23 cellular contexts compared by ENCODE assay signal in genomic region chrX:14916017-14916674, GRCh38. TPM values are rescaled to one million over a fixed set of nuclear protein-coding genes. Genes with fewer than 3 reads are reported as not detected.
DNase-seq lines count a peak whose midpoint lies in the region; ATAC-seq and TF ChIP-seq lines count a peak whose summit lies in the region.
"Had no signal": no experiment of that assay in that cellular context is flagged by ENCODE, and none has a peak within 500 bp of the region (broad histone marks: within the 10 kb centered on the region; RNA-seq: fewer than 3 reads in every experiment).

No MANE protein-coding gene starts in this region.

- CTCF ChIA-PET in IMR-90 (lab: Yijun Ruan, JAX): no interaction called here

- TF ChIP-seq CTCF in IMR-90 (conservative IDR thresholded peaks at IDR 0.05; ENCODE audit: low read depth, low read length): no peak
- TF ChIP-seq CTCF in kidney epithelial cell (IDR thresholded peaks at IDR 0.05; ENCODE audit: insufficient read depth, low read length, poor library complexity, severe bottlenecking): no peak
- no peak for TF ChIP-seq CTCF in stomach (IDR thresholded peaks at IDR 0.05)

- H3K9me3 ChIP-seq in IMR-90 (ENCODE audit: control insufficient read depth, insufficient read depth, low read length) (no peaks in the 10 kb centered on the region), stomach (no peaks in the 10 kb centered on the region)
- H3K9me3 ChIP-seq: BLaER1, SJCRH30, uterus had no signal

- H4K5ac ChIP-seq in IMR-90 (ENCODE audit: low read depth, low read length): peak overlapping the region; percentile 64; the same call in 1 of the 2 replicates

- H3K27ac Mint-ChIP-seq in activated T-cell treated with anti-CD3 and anti-CD28 coated beads, Interleukin-2, amount 50 U/mL, for 24 hours: no peak overlapping the region
- H3K27ac Mint-ChIP-seq: activated naive CD8-positive, alpha-beta T cell treated with anti-CD3 and anti-CD28 coated beads, Interleukin-2, amount 50 U/mL, for 24 hours; activated T-cell treated with anti-CD3 and anti-CD28 coated beads, Interleukin-2, amount 50 U/mL, for 72 hours; stimulated activated naive CD8-positive, alpha-beta T cell treated with anti-CD3 and anti-CD28 coated beads, Interleukin-15, amount 100 ng/mL, for 72 hours had no signal

- intact Hi-C loops in IMR-90 (cut with micrococcal nuclease): no loop called here
- intact Hi-C loops in stomach (cut with DNase I; ENCODE audit: low total_unique reads): no loop called here

- no peak overlapping the region for H2BK15ac ChIP-seq in IMR-90 (ENCODE audit: low read depth, low read length)

- dilution Hi-C loops in IMR-90 (cut with HindIII; ENCODE audit: low sequenced_read_pairs, unreplicated experiment): no loop called here

- no peaks in the 10 kb centered on the region for H3K9me1 ChIP-seq in IMR-90 (ENCODE audit: insufficient read depth, low read length)

- no peaks in the 10 kb centered on the region for H3K9me3 Mint-ChIP-seq in activated T-cell treated with anti-CD3 and anti-CD28 coated beads, Interleukin-2, amount 50 U/mL, for 24 hours
- H3K9me3 Mint-ChIP-seq: activated naive CD8-positive, alpha-beta T cell treated with anti-CD3 and anti-CD28 coated beads, Interleukin-2, amount 50 U/mL, for 24 hours; activated T-cell treated with anti-CD3 and anti-CD28 coated beads, Interleukin-2, amount 50 U/mL, for 72 hours; stimulated activated naive CD8-positive, alpha-beta T cell treated with anti-CD3 and anti-CD28 coated beads, Interleukin-15, amount 100 ng/mL, for 72 hours had no signal

- DNase-seq in AG08395 (ENCODE audit: low spot score) (peak; percentile 22), IMR-90 (peak; percentile 81), astrocyte of the hippocampus (ENCODE audit: low read depth, low spot score) (peak; percentile 85), kidney epithelial cell (ENCODE audit: low read depth) (peak; percentile 28), hippocampal formation (lab: John Stamatoyannopoulos, UW) (no peak), stomach (no peak)
- DNase-seq in activated T-cell treated with anti-CD3 and anti-CD28 coated beads, Interleukin-2, amount 50 U/mL, for 24 hours: no peak
- DNase-seq: activated CD4-positive, alpha-beta T cell treated with anti-CD3 and anti-CD28 coated beads, Interleukin-2, amount 50 U/mL, for 4 hours; activated naive CD8-positive, alpha-beta T cell treated with anti-CD3 and anti-CD28 coated beads, Interleukin-2, amount 50 U/mL, for 24 hours; activated T-cell treated with anti-CD3 and anti-CD28 coated beads, Interleukin-2, amount 50 U/mL, for 72 hours; DMS153; erythroblast; MV-4-11; NCI-H2081; NCI-H524 treated with DMSO at 0.1 percent for 48 hours; occipital lobe; stimulated activated CD4-positive, alpha-beta T cell treated with anti-CD3 and anti-CD28 coated beads, Interleukin-12 subunit alpha, Interleukin-12 subunit beta, amount 100 ng/mL, for 4 hours; stimulated activated naive CD8-positive, alpha-beta T cell treated with anti-CD3 and anti-CD28 coated beads, Interleukin-15, amount 100 ng/mL, for 72 hours; uterus had no signal

- peaks cover 7% of the 10 kb centered on the region for H3K4me1 ChIP-seq in IMR-90 (ENCODE audit: control insufficient read depth, insufficient read depth, low read length)
- no peaks in the 10 kb centered on the region for H3K4me1 ChIP-seq in stomach
- H3K4me1 ChIP-seq: BLaER1, SJCRH30, uterus had no signal

- peak overlapping the region; percentile 80; the same call in 1 of the 2 replicates for H3K18ac ChIP-seq in IMR-90 (ENCODE audit: low read depth, low read length)

- no peak overlapping the region for H3K4me3 ChIP-seq in IMR-90 (ENCODE audit: insufficient read depth, low read depth, low read length)
- no peak overlapping the region for H3K4me3 ChIP-seq in kidney epithelial cell (ENCODE audit: low read depth, low read length)
- H3K4me3 ChIP-seq in stomach: no peak overlapping the region
- H3K4me3 ChIP-seq: BLaER1, coronary artery, SJCRH30, uterus had no signal

- in situ Hi-C loops in IMR-90 (cut with MboI; ENCODE audit: low sequenced_read_pairs): no loop called here

- peaks cover 64% of the 10 kb centered on the region for H3K36me3 Mint-ChIP-seq in activated T-cell treated with anti-CD3 and anti-CD28 coated beads, Interleukin-2, amount 50 U/mL, for 24 hours (ENCODE audit: low read depth)

- ATAC-seq in IMR-90 (ENCODE audit: low read depth) (peak; percentile 74), GM19351 (IDR thresholded peaks at IDR 0.05; ENCODE audit: unreplicated experiment) (no peak)
- ATAC-seq: activated naive CD8-positive, alpha-beta T cell treated with anti-CD3 and anti-CD28 coated beads, Interleukin-2, amount 50 U/mL, for 24 hours; stimulated activated naive CD8-positive, alpha-beta T cell treated with anti-CD3 and anti-CD28 coated beads, Interleukin-15, amount 100 ng/mL, for 72 hours had no signal

- POLR2A ChIA-PET in IMR-90 (lab: Charles Lee; ENCODE audit: unreplicated experiment): no interaction called here

- H4K91ac ChIP-seq in IMR-90 (ENCODE audit: insufficient read depth, low read depth, low read length): peak overlapping the region; percentile 67

- 0 out of 2 replicates have a peak overlapping the region, but pooled peaks have one; percentile 13 for H2AK5ac ChIP-seq in IMR-90 (ENCODE audit: low read depth, low read length)

- peaks cover 9% of the 10 kb centered on the region for H3K36me3 ChIP-seq in IMR-90 (ENCODE audit: control insufficient read depth, insufficient read depth, low read length)
- H3K36me3 ChIP-seq in kidney epithelial cell (ENCODE audit: control insufficient read depth, insufficient read depth, low read length): no peaks in the 10 kb centered on the region
- peaks cover 0 to 69% (median 24%) of the 10 kb centered on the region in 4 donors for H3K36me3 ChIP-seq in stomach
- H3K36me3 ChIP-seq: uterus had no signal

- peak overlapping the region; percentile 80 for H2BK5ac ChIP-seq in IMR-90 (ENCODE audit: low read depth, low read length, poor library complexity, severe bottlenecking)

- H3K14ac ChIP-seq in IMR-90 (replicated peaks; ENCODE audit: low read depth, low read length): no peak overlapping the region; the same call in 1 of the 2 replicates

- H3K79me1 ChIP-seq in IMR-90 (ENCODE audit: low read depth in 1 of 2, low read length in 2 of 2): peaks cover 5 to 7% of the 10 kb centered on the region in 2 experiments; a peak in 2 of 4 replicates

- no peak overlapping the region for H3K23ac ChIP-seq in IMR-90 (ENCODE audit: low read depth, low read length)

- H3K27me3 Mint-ChIP-seq in activated T-cell treated with anti-CD3 and anti-CD28 coated beads, Interleukin-2, amount 50 U/mL, for 24 hours: peaks cover 16% of the 10 kb centered on the region
- H3K27me3 Mint-ChIP-seq: activated naive CD8-positive, alpha-beta T cell treated with anti-CD3 and anti-CD28 coated beads, Interleukin-2, amount 50 U/mL, for 24 hours; stimulated activated naive CD8-positive, alpha-beta T cell treated with anti-CD3 and anti-CD28 coated beads, Interleukin-15, amount 100 ng/mL, for 72 hours had no signal

- no CpG with 5 or more reads among the region's 3 CpGs for WGBS in IMR-90 (ENCODE audit: extremely low coverage in 2 of 2, insufficient read length in 1 of 2), 2 experiments
- 53 to 71% (median 66%) methylated on average over 3 of the region's 3 CpGs for WGBS in stomach, 5 donors

- peak overlapping the region; percentile 66 for H2BK120ac ChIP-seq in IMR-90 (ENCODE audit: low read depth, low read length)

- TF ChIP-seq EP300 in stomach (IDR thresholded peaks at IDR 0.05): no peak

- BruUV-seq in IMR-90 (replicated peaks; lab: Mats Ljungman, UMichigan): no TSS peak

- TF ChIP-seq POLR2A in IMR-90 (IDR thresholded peaks at IDR 0.05; ENCODE audit: low read depth, low read length): no peak
- no peak for TF ChIP-seq POLR2A in stomach (IDR thresholded peaks at IDR 0.05)

- H3K9ac ChIP-seq in IMR-90 (ENCODE audit: low read depth, low read length): no peak overlapping the region; the same call in 1 of the 2 replicates
- H3K9ac ChIP-seq: BLaER1 had no signal

- no peak overlapping the region for H2AFZ ChIP-seq in IMR-90 (replicated peaks; ENCODE audit: low read length, poor library complexity)

- H3K4me2 ChIP-seq in IMR-90 (ENCODE audit: low read depth, low read length): peak overlapping the region; percentile 2; the same call in 1 of the 2 replicates
- H3K4me2 ChIP-seq: BLaER1 had no signal

- peak overlapping the region; percentile 39 for H3K56ac ChIP-seq in IMR-90 (ENCODE audit: extremely low read depth, insufficient read depth, low read length)

- no peak overlapping the region for H3K4me3 Mint-ChIP-seq in activated T-cell treated with anti-CD3 and anti-CD28 coated beads, Interleukin-2, amount 50 U/mL, for 24 hours
- H3K4me3 Mint-ChIP-seq: activated naive CD8-positive, alpha-beta T cell treated with anti-CD3 and anti-CD28 coated beads, Interleukin-2, amount 50 U/mL, for 24 hours; activated T-cell treated with anti-CD3 and anti-CD28 coated beads, Interleukin-2, amount 50 U/mL, for 72 hours; stimulated activated naive CD8-positive, alpha-beta T cell treated with anti-CD3 and anti-CD28 coated beads, Interleukin-15, amount 100 ng/mL, for 72 hours had no signal

- H2BK20ac ChIP-seq in IMR-90 (ENCODE audit: low read depth, low read length): peak overlapping the region; percentile 69

- no peaks in the 10 kb centered on the region for H4K20me1 ChIP-seq in IMR-90 (ENCODE audit: insufficient read depth, low read length)

- no peaks in the 10 kb centered on the region for H3K27me3 ChIP-seq in IMR-90 (ENCODE audit: control insufficient read depth, insufficient read depth, low read length)
- no peaks in the 10 kb centered on the region for H3K27me3 ChIP-seq in kidney epithelial cell (ENCODE audit: control insufficient read depth, insufficient read depth, low read length)
- H3K27me3 ChIP-seq in stomach: no peaks in the 10 kb centered on the region
- H3K27me3 ChIP-seq: SJCRH30, uterus had no signal

- H3K27ac ChIP-seq in IMR-90 (ENCODE audit: insufficient read depth, low read length) (peak overlapping the region; percentile 50), stomach (no peak overlapping the region)
- H3K27ac ChIP-seq: BLaER1, coronary artery, SJCRH30, uterus had no signal

- peak overlapping the region in 1 of 2 experiments; percentile 51; a peak in 2 of 4 replicates for H4K8ac ChIP-seq in IMR-90 (ENCODE audit: low read depth in 2 of 2, low read length in 2 of 2)

- TF ChIP-seq RAD21 in IMR-90 (IDR thresholded peaks at IDR 0.05; ENCODE audit: low read length): no peak

- peak overlapping the region; percentile 69 for H3K4ac ChIP-seq in IMR-90 (ENCODE audit: low read depth, low read length)

- H3K4me1 Mint-ChIP-seq in activated T-cell treated with anti-CD3 and anti-CD28 coated beads, Interleukin-2, amount 50 U/mL, for 24 hours (ENCODE audit: low read depth): no peaks in the 10 kb centered on the region
- H3K4me1 Mint-ChIP-seq: activated naive CD8-positive, alpha-beta T cell treated with anti-CD3 and anti-CD28 coated beads, Interleukin-2, amount 50 U/mL, for 24 hours; stimulated activated naive CD8-positive, alpha-beta T cell treated with anti-CD3 and anti-CD28 coated beads, Interleukin-15, amount 100 ng/mL, for 72 hours had no signal

- H2AK9ac ChIP-seq in IMR-90 (replicated peaks; ENCODE audit: low read depth, low read length, poor library complexity): no peak overlapping the region

RNA-seq across cellular contexts. Expression of gene MOSPD2, which starts 42.9 kb away (rescaled TPM):
- total RNA-seq in IMR-90 (2012; rRNA removed) (22.2 and 27.8 TPM in 2 replicates), kidney epithelial cell (10.2 and 10.3 TPM in 2 replicates), stomach (10 to 100 TPM in 3 of 5 donors, 1 to 10 TPM in 2; 1.7 to 34.1 (median 16.5) TPM)
- polyA plus RNA-seq in IMR-90 (2012; rRNA removed) (11.1 and 14.1 TPM in 2 replicates), stomach (1 to 10 TPM; 3.2 to 4.3 (median 3.4) TPM)
- 1.1 and 2.2 TPM in 2 replicates for polyA plus RNA-seq in IMR-90 (2012; cell fraction: cytosol; rRNA removed)
- 2.0 and 32.7 TPM in 2 replicates for polyA plus RNA-seq in IMR-90 (2012; cell fraction: nucleus; rRNA removed; ENCODE audit: low replicate concordance)

RNA-seq across cellular contexts. Expression of gene FANCB, which starts 43.3 kb away (rescaled TPM):
- total RNA-seq in IMR-90 (2012; rRNA removed): 7.7 and 14.4 TPM in 2 replicates
- polyA plus RNA-seq in IMR-90 (2012; rRNA removed): 1.6 and 2.5 TPM in 2 replicates
- 0.05 and 0.18 TPM in 2 replicates for polyA plus RNA-seq in IMR-90 (2012; cell fraction: cytosol; rRNA removed)
- polyA plus RNA-seq in IMR-90 (2012; cell fraction: nucleus; rRNA removed; ENCODE audit: low replicate concordance): 0.24 and 2.6 TPM in 2 replicates
- total RNA-seq in kidney epithelial cell: 0.67 and 2.3 TPM in 2 replicates
- total RNA-seq in stomach: 1 to 10 TPM in 2 of 5 donors, under 1 TPM in 2, not detected in 1; 0.45 to 5.3 (median 1.1) TPM
- polyA plus RNA-seq in stomach: under 1 TPM in 2 of 3 donors, not detected in 1; 0.25 to 0.38 TPM

Comparison
In these comparisons a context has a peak if more than half of its experiments do, and no peak if none do; other contexts are left out.
1. DNase-seq: peak in AG08395 (single experiment), IMR-90 (single experiment), astrocyte of the hippocampus (single experiment) and kidney epithelial cell (single experiment); none in activated T-cell treated with anti-CD3 and anti-CD28 coated beads, Interleukin-2, amount 50 U/mL, for 24 hours (single experiment), hippocampal formation (0 of 2) and stomach (single experiment).